ENCODE assay signal across 1 cellular context in the genomic region with DNA sequence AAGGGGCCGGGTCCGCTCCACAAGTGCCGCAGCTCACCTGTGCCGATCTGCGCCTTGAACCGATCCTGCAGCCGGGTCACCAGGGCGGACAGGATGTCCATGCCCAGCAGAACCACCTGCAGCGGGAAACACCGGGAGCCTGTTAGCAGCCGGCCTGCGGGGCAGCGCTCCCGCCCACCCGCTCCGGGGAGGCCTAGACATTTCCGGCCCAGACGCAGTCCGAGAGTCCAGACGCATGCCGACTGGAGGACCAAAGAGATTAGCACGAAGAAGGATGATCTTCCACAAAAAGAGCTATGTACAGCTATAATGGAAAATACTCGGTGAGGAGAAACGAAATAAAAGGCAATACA.
TF ChIP-seq lines count a peak whose summit lies in the region.

No MANE protein-coding gene starts in this region.

TF ChIP-seq in HepG2, 621 proteins besides CTCF, POLR2A, EP300 and RAD21 (continued from another document and continues in another):
- TF ChIP-seq, protein P1, sequence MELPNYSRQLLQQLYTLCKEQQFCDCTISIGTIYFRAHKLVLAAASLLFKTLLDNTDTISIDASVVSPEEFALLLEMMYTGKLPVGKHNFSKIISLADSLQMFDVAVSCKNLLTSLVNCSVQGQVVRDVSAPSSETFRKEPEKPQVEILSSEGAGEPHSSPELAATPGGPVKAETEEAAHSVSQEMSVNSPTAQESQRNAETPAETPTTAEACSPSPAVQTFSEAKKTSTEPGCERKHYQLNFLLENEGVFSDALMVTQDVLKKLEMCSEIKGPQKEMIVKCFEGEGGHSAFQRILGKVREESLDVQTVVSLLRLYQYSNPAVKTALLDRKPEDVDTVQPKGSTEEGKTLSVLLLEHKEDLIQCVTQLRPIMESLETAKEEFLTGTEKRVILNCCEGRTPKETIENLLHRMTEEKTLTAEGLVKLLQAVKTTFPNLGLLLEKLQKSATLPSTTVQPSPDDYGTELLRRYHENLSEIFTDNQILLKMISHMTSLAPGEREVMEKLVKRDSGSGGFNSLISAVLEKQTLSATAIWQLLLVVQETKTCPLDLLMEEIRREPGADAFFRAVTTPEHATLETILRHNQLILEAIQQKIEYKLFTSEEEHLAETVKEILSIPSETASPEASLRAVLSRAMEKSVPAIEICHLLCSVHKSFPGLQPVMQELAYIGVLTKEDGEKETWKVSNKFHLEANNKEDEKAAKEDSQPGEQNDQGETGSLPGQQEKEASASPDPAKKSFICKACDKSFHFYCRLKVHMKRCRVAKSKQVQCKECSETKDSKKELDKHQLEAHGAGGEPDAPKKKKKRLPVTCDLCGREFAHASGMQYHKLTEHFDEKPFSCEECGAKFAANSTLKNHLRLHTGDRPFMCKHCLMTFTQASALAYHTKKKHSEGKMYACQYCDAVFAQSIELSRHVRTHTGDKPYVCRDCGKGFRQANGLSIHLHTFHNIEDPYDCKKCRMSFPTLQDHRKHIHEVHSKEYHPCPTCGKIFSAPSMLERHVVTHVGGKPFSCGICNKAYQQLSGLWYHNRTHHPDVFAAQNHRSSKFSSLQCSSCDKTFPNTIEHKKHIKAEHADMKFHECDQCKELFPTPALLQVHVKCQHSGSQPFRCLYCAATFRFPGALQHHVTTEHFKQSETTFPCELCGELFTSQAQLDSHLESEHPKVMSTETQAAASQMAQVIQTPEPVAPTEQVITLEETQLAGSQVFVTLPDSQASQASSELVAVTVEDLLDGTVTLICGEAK (IDR thresholded peaks at IDR 0.05), result no peak
- TF ChIP-seq, protein P1 (CRISPR knock-in tag; IDR thresholded peaks at IDR 0.05), result no peak; the same call in 1 of the 2 replicates
- TF ChIP-seq TBX3 (IDR thresholded peaks at IDR 0.05; ENCODE audit: borderline replicate concordance) (no peak), ZFP36L2 (CRISPR knock-in tag; IDR thresholded peaks at IDR 0.05) (no peak), TMF1 (CRISPR knock-in tag; IDR thresholded peaks at IDR 0.05; ENCODE audit: low read depth) (peak; percentile 23; the same call in 1 of the 2 replicates), NONO (IDR thresholded peaks at IDR 0.05) (no peak), NONO (CRISPR knock-in tag; conservative IDR thresholded peaks at IDR 0.05) (no peak), EZH2 (conservative IDR thresholded peaks at IDR 0.05; ENCODE audit: low read depth, low read length) (no peak), ERF (CRISPR knock-in tag; IDR thresholded peaks at IDR 0.05) (no peak; the same call in 1 of the 2 replicates), ZNF652 (CRISPR knock-in tag; IDR thresholded peaks at IDR 0.05; ENCODE audit: borderline replicate concordance, low read depth) (no peak), PPARG (CRISPR knock-in tag; conservative IDR thresholded peaks at IDR 0.05) (no peak), MEIS2 (CRISPR knock-in tag; IDR thresholded peaks at IDR 0.05) (peak; percentile 33; the same call in 1 of the 2 replicates), JDP2 (CRISPR knock-in tag; IDR thresholded peaks at IDR 0.05; ENCODE audit: borderline replicate concordance) (no peak), GABPA (IDR thresholded peaks at IDR 0.05; ENCODE audit: low read depth, low read length) (peak; percentile 55), GABPA (CRISPR knock-in tag; IDR thresholded peaks at IDR 0.05; ENCODE audit: low read depth) (peak; percentile 82), SYNCRIP (IDR thresholded peaks at IDR 0.05; ENCODE audit: insufficient read depth, low read depth, low read length) (no peak), ZNF460 (CRISPR knock-in tag; IDR thresholded peaks at IDR 0.05; ENCODE audit: borderline replicate concordance) (no peak), SNRNP70 (IDR thresholded peaks at IDR 0.05; ENCODE audit: low read depth, low read length) (no peak), KAT8 (CRISPR knock-in tag; IDR thresholded peaks at IDR 0.05) (no peak), TAF1 (CRISPR knock-in tag; IDR thresholded peaks at IDR 0.05) (peak; percentile 72), ZNF883 (CRISPR knock-in tag; IDR thresholded peaks at IDR 0.05; ENCODE audit: not compliant biosample characterization) (no peak), SKI (IDR thresholded peaks at IDR 0.05; ENCODE audit: partially characterized antibody) (peak; percentile 93), JUND (CRISPR knock-in tag; IDR thresholded peaks at IDR 0.05) (peak; percentile 34; the same call in 1 of the 2 replicates), ZNF549 (CRISPR knock-in tag; IDR thresholded peaks at IDR 0.05) (no peak), ZMYM4 (CRISPR knock-in tag; IDR thresholded peaks at IDR 0.05) (no peak), AKAP8 (CRISPR knock-in tag; IDR thresholded peaks at IDR 0.05) (0 out of 2 replicates have a peak, but pooled peaks have one; percentile 7), ZNF570 (CRISPR knock-in tag; IDR thresholded peaks at IDR 0.05; ENCODE audit: borderline replicate concordance) (no peak), ZNF644 (CRISPR knock-in tag; IDR thresholded peaks at IDR 0.05; ENCODE audit: low read depth) (no peak), HDAC6 (IDR thresholded peaks at IDR 0.05; ENCODE audit: low read depth, low read length) (no peak), ARNT2 (CRISPR knock-in tag; IDR thresholded peaks at IDR 0.05; ENCODE audit: low read depth) (no peak; the same call in 1 of the 2 replicates), KLF9 (CRISPR knock-in tag; IDR thresholded peaks at IDR 0.05; ENCODE audit: low read depth) (no peak; the same call in 1 of the 2 replicates), CREB1 (IDR thresholded peaks at IDR 0.05) (no peak), CREB1 (CRISPR knock-in tag; IDR thresholded peaks at IDR 0.05) (no peak), TCF7L2 (IDR thresholded peaks at IDR 0.05; ENCODE audit: low read depth, low read length) (no peak), FOXA1 (IDR thresholded peaks at IDR 0.05) (no peak), FOXA1 (CRISPR knock-in tag; IDR thresholded peaks at IDR 0.05) (no peak)
- TF ChIP-seq, protein P2, sequence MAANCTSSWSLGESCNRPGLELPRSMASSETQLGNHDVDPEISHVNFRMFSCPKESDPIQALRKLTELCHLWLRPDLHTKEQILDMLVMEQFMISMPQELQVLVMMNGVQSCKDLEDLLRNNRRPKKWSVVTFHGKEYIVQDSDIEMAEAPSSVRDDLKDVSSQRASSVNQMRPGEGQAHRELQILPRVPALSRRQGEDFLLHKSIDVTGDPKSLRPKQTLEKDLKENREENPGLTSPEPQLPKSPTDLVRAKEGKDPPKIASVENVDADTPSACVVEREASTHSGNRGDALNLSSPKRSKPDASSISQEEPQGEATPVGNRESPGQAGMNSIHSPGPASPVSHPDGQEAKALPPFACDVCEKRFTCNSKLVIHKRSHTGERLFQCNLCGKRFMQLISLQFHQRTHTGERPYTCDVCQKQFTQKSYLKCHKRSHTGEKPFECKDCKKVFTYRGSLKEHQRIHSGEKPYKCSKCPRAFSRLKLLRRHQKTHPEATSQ (CRISPR knock-in tag; IDR thresholded peaks at IDR 0.05; ENCODE audit: borderline replicate concordance), result no peak
- TF ChIP-seq, protein P3, sequence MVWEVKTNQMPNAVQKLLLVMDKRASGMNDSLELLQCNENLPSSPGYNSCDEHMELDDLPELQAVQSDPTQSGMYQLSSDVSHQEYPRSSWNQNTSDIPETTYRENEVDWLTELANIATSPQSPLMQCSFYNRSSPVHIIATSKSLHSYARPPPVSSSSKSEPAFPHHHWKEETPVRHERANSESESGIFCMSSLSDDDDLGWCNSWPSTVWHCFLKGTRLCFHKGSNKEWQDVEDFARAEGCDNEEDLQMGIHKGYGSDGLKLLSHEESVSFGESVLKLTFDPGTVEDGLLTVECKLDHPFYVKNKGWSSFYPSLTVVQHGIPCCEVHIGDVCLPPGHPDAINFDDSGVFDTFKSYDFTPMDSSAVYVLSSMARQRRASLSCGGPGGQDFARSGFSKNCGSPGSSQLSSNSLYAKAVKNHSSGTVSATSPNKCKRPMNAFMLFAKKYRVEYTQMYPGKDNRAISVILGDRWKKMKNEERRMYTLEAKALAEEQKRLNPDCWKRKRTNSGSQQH (CRISPR knock-in tag; IDR thresholded peaks at IDR 0.05; ENCODE audit: low read depth), result 0 out of 2 replicates have a peak, but pooled peaks have one; percentile 45
- TF ChIP-seq, protein P4, sequence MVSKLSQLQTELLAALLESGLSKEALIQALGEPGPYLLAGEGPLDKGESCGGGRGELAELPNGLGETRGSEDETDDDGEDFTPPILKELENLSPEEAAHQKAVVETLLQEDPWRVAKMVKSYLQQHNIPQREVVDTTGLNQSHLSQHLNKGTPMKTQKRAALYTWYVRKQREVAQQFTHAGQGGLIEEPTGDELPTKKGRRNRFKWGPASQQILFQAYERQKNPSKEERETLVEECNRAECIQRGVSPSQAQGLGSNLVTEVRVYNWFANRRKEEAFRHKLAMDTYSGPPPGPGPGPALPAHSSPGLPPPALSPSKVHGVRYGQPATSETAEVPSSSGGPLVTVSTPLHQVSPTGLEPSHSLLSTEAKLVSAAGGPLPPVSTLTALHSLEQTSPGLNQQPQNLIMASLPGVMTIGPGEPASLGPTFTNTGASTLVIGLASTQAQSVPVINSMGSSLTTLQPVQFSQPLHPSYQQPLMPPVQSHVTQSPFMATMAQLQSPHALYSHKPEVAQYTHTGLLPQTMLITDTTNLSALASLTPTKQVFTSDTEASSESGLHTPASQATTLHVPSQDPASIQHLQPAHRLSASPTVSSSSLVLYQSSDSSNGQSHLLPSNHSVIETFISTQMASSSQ (IDR thresholded peaks at IDR 0.05; ENCODE audit: low read depth), result peak; percentile 15; the same call in 1 of the 2 replicates
- TF ChIP-seq, protein P4 (CRISPR knock-in tag; IDR thresholded peaks at IDR 0.05; ENCODE audit: borderline replicate concordance), result no peak
- TF ChIP-seq, protein P5, sequence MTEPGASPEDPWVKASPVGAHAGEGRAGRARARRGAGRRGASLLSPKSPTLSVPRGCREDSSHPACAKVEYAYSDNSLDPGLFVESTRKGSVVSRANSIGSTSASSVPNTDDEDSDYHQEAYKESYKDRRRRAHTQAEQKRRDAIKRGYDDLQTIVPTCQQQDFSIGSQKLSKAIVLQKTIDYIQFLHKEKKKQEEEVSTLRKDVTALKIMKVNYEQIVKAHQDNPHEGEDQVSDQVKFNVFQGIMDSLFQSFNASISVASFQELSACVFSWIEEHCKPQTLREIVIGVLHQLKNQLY (CRISPR knock-in tag; IDR thresholded peaks at IDR 0.05), result no peak
- TF ChIP-seq, protein P6, sequence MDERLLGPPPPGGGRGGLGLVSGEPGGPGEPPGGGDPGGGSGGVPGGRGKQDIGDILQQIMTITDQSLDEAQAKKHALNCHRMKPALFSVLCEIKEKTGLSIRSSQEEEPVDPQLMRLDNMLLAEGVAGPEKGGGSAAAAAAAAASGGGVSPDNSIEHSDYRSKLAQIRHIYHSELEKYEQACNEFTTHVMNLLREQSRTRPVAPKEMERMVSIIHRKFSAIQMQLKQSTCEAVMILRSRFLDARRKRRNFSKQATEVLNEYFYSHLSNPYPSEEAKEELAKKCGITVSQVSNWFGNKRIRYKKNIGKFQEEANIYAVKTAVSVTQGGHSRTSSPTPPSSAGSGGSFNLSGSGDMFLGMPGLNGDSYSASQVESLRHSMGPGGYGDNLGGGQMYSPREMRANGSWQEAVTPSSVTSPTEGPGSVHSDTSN (CRISPR knock-in tag; IDR thresholded peaks at IDR 0.05), result no peak
